ENCODE assay signal across 25 cellular contexts in the genomic region with DNA sequence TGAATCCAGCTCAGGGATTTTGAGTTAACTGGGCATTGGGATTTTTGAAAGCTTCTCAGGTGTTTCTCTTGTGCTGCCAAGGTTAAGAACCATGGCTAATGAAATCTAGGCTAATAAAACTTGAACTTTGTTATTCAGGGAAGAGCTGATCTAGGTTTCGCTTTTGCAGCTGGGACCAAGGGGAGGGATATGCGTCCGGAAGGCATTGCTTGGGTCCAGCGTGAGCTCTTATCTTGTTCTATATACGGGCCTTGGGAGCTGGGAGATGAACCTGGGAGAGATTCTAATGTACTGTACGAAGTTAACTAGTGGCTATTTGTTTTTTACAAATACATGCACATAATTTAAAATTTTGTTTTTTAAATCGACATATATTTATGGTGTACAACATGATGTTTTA.
"Had no signal": no experiment of that assay in that cellular context is flagged by ENCODE, and none has a peak within 500 bp of the region (broad histone marks: within the 10 kb centered on the region; RNA-seq: fewer than 3 reads in every experiment).

No MANE protein-coding gene starts in this region.

- H3K9me3 ChIP-seq: breast epithelium, colonic mucosa, heart left ventricle, pancreas, prostate gland, suprapubic skin had no signal

- ATAC-seq: activated naive CD4-positive, alpha-beta T cell treated with anti-CD3 and anti-CD28 coated beads, Interleukin-2, amount 50 U/mL, for 72 hours; activated T-cell treated with anti-CD3 and anti-CD28 coated beads, Interleukin-2, amount 50 U/mL, for 72 hours; effector memory CD8-positive, alpha-beta T cell; naive thymus-derived CD8-positive, alpha-beta T cell; pancreas had no signal

- H3K9me3 Mint-ChIP-seq: activated naive CD4-positive, alpha-beta T cell treated with anti-CD3 and anti-CD28 coated beads, Interleukin-2, amount 50 U/mL, for 72 hours; activated T-cell treated with anti-CD3 and anti-CD28 coated beads, Interleukin-2, amount 50 U/mL, for 72 hours; effector memory CD8-positive, alpha-beta T cell; naive thymus-derived CD8-positive, alpha-beta T cell; neural crest cell; T-helper 2 cell treated with Interferon-gamma antibody and Interleukin-4, amounts not matched to agents 5 μg/mL and 100 μg/mL, for 36 hours had no signal

- DNase-seq: activated CD4-positive, alpha-beta T cell treated with anti-CD3 and anti-CD28 coated beads for 4 hours; activated CD4-positive, alpha-beta T cell treated with anti-CD3 and anti-CD28 coated beads, Interleukin-2, amount 50 U/mL, for 4 hours; activated naive CD4-positive, alpha-beta T cell; activated T-cell treated with anti-CD3 and anti-CD28 coated beads for 4 hours; activated T-cell treated with anti-CD3 and anti-CD28 coated beads, Interleukin-2, amount 50 U/mL, for 72 hours; colonic mucosa; effector memory CD8-positive, alpha-beta T cell; erythroblast; heart left ventricle; mammary epithelial cell; midbrain; naive thymus-derived CD8-positive, alpha-beta T cell; nucleus accumbens; pancreas; retina; stimulated activated naive CD4-positive, alpha-beta T cell; T-helper 1 cell; trophoblast cell had no signal

- FAIRE-seq: pancreas, urothelium cell line had no signal

- H3K36me3 ChIP-seq: breast epithelium, colonic mucosa, pancreas, prostate gland, suprapubic skin had no signal

- H3K27ac ChIP-seq: colonic mucosa, pancreas, prostate gland, suprapubic skin had no signal

- H3K4me3 ChIP-seq: breast epithelium, colonic mucosa, heart left ventricle, pancreas, prostate gland, suprapubic skin had no signal

- H3K4me1 ChIP-seq: colonic mucosa, pancreas, prostate gland had no signal

- H3K27me3 ChIP-seq: breast epithelium, colonic mucosa, heart left ventricle, pancreas, suprapubic skin had no signal

- H3K4me3 Mint-ChIP-seq: activated T-cell treated with anti-CD3 and anti-CD28 coated beads, Interleukin-2, amount 50 U/mL, for 72 hours; effector memory CD8-positive, alpha-beta T cell; naive thymus-derived CD8-positive, alpha-beta T cell; neural crest cell; T-helper 2 cell treated with Interferon-gamma antibody and Interleukin-4, amounts not matched to agents 5 μg/mL and 100 μg/mL, for 36 hours had no signal

- H3K27ac Mint-ChIP-seq: activated naive CD4-positive, alpha-beta T cell treated with anti-CD3 and anti-CD28 coated beads, Interleukin-2, amount 50 U/mL, for 72 hours; activated T-cell treated with anti-CD3 and anti-CD28 coated beads, Interleukin-2, amount 50 U/mL, for 72 hours; naive thymus-derived CD8-positive, alpha-beta T cell; T-helper 2 cell treated with Interferon-gamma antibody and Interleukin-4, amounts not matched to agents 5 μg/mL and 100 μg/mL, for 36 hours had no signal

- H3K27me3 Mint-ChIP-seq: effector memory CD8-positive, alpha-beta T cell; naive thymus-derived CD8-positive, alpha-beta T cell had no signal
